11 cellular contexts compared by ENCODE assay signal in the genomic region with DNA sequence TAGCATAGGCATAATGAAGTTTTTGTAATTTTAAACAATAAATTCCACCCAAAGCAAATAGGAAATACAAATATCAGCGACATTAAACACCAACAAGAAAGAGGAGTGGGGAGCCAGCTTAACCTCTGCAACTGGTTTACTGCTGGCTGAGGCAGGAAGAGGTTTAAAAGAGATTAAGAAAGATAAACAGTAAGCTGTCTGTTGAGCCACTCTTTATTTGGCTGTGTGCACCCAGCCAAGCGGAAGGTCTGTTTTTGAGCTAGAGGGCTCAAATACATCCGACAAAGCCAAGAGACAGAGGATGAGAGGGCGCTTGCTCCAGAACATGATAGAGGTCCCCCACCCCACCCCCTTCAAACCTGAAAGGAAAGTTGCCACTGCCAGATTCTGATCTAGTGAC.
A peak's percentile ranks its signal among the peaks of the same experiment; 100 is the strongest.
DNase-seq lines count a peak whose midpoint lies in the region; FAIRE-seq and TF ChIP-seq lines count a peak whose summit lies in the region.
"Had no signal": no experiment of that assay in that cellular context is flagged by ENCODE, and none has a peak within 500 bp of the region (broad histone marks: within the 10 kb centered on the region; RNA-seq: fewer than 3 reads in every experiment).

No MANE protein-coding gene starts in this region.

- no peaks in the 10 kb centered on the region for H3K27me3 ChIP-seq in BLaER1 treated with 17β-estradiol and CSF1 and Interleukin-3, amounts not matched to agents 10 nM and 100 nM
- no peaks in the 10 kb centered on the region for H3K27me3 ChIP-seq in adrenal gland

- POLR2A ChIA-PET in RWPE1 (lab: Yijun Ruan, JAX; ENCODE audit: low non-redundant PET), result no interaction called here

- intact Hi-C loops in adrenal gland (cut with DNase I), result no loop called here

- WGBS in adrenal gland, 4 donors, result 61 to 65% (median 63%) methylated on average over 4 of the region's 4 CpGs

- no peak for FAIRE-seq in urothelium cell line (lab: Jason Lieb, UNC)

- no peaks in the 10 kb centered on the region for H3K9me3 Mint-ChIP-seq in mesothelial cell of epicardium

- H3K27ac Mint-ChIP-seq in mesothelial cell of epicardium, result no peak overlapping the region

- H3K27me3 Mint-ChIP-seq in mesothelial cell of epicardium (ENCODE audit: low read depth), result no peaks in the 10 kb centered on the region

- peaks cover 3% of the 10 kb centered on the region for H3K36me3 Mint-ChIP-seq in mesothelial cell of epicardium

- no peak for TF ChIP-seq CTCF in mesothelial cell of epicardium (IDR thresholded peaks at IDR 0.05; ENCODE audit: unreplicated experiment)
- TF ChIP-seq CTCF in adrenal gland (IDR thresholded peaks at IDR 0.05), result no peak
- TF ChIP-seq CTCF in RWPE1 (conservative IDR thresholded peaks at IDR 0.05; ENCODE audit: low read depth), result no peak

- CTCF ChIA-PET in RWPE1 (lab: Yijun Ruan, JAX), result no interaction called here

- H3K4me1 Mint-ChIP-seq in mesothelial cell of epicardium, result peaks cover 30% of the 10 kb centered on the region

- DNase-seq in KBM-7, result peak; percentile 79
- peak; percentile 54 for DNase-seq in RPMI7951 (ENCODE audit: low read depth)
- DNase-seq in glomerular visceral epithelial cell (ENCODE audit: extremely low spot score), result peak; percentile 25
- DNase-seq in mesothelial cell of epicardium (ENCODE audit: low spot score in 2 of 2, unreplicated experiment in 2 of 2), result no peak
- DNase-seq in adrenal gland, result no peak
- no peak for DNase-seq in RWPE1 (ENCODE audit: low spot score)
- DNase-seq in urothelium cell line (ENCODE audit: low spot score), result no peak
- DNase-seq: caudate nucleus, psoas muscle had no signal

- H3K27ac ChIP-seq in BLaER1 treated with 17β-estradiol and CSF1 and Interleukin-3, amounts not matched to agents 10 nM and 100 nM, result no peak overlapping the region
- H3K27ac ChIP-seq in adrenal gland (no peak overlapping the region), RWPE1 (no peak overlapping the region)
- H3K27ac ChIP-seq: C4-2B, psoas muscle had no signal

- no peak overlapping the region for H3K4me3 ChIP-seq in BLaER1 treated with 17β-estradiol and CSF1 and Interleukin-3, amounts not matched to agents 10 nM and 100 nM
- no peak overlapping the region for H3K4me3 ChIP-seq in adrenal gland
- H3K4me3 ChIP-seq: psoas muscle had no signal

- peaks cover 9 to 20% (median 13%) of the 10 kb centered on the region in 10 experiments for H3K4me1 ChIP-seq in BLaER1 treated with 17β-estradiol and CSF1 and Interleukin-3, amounts not matched to agents 10 nM and 100 nM
- H3K4me1 ChIP-seq in adrenal gland (replicated peaks in 1 of 2), result no peaks in the 10 kb centered on the region
- H3K4me1 ChIP-seq: psoas muscle had no signal

- H3K4me2 ChIP-seq in BLaER1 treated with 17β-estradiol and CSF1 and Interleukin-3, amounts not matched to agents 10 nM and 100 nM, result peak overlapping the region; percentile 5 to 47 (median 41); a peak in 18 of 22 replicates

- H4K20me1 ChIP-seq in BLaER1 treated with 17β-estradiol and CSF1 and Interleukin-3, amounts not matched to agents 10 nM and 100 nM, result peaks cover 0 to 13% (median 0%) of the 10 kb centered on the region in 11 experiments; a peak in 3 of 22 replicates

- no peak for TF ChIP-seq POLR2A in adrenal gland (IDR thresholded peaks at IDR 0.05)

- no peaks in the 10 kb centered on the region for H3K9me3 ChIP-seq in BLaER1 treated with 17β-estradiol and CSF1 and Interleukin-3, amounts not matched to agents 10 nM and 100 nM (replicated peaks in 1 of 11)
- no peaks in the 10 kb centered on the region for H3K9me3 ChIP-seq in adrenal gland (replicated peaks in 1 of 3)
- H3K9me3 ChIP-seq: psoas muscle had no signal

- H3K36me3 ChIP-seq in BLaER1 treated with 17β-estradiol and CSF1 and Interleukin-3, amounts not matched to agents 10 nM and 100 nM, result peaks cover 4 to 40% (median 21%) of the 10 kb centered on the region in 11 experiments; a peak in 17 of 22 replicates
- H3K36me3 ChIP-seq in adrenal gland (replicated peaks in 1 of 2), result no peaks in the 10 kb centered on the region

- H3K9ac ChIP-seq in BLaER1 treated with 17β-estradiol and CSF1 and Interleukin-3, amounts not matched to agents 10 nM and 100 nM, result no peak overlapping the region

- H3K4me3 Mint-ChIP-seq in mesothelial cell of epicardium, result no peak overlapping the region

- in situ Hi-C loops in KBM-7 (cut with MboI; ENCODE audit: low pct_unique_long_range_greater_than_20kb, low sequenced_read_pairs), result no loop called here

Comparison
In these comparisons a context has a peak if more than half of its experiments do, and no peak if none do; other contexts are left out.
1. DNase-seq: peak in KBM-7 (single experiment), RPMI7951 (single experiment) and glomerular visceral epithelial cell (single experiment); none in mesothelial cell of epicardium (0 of 2), adrenal gland (0 of 7), RWPE1 (single experiment) and urothelium cell line (single experiment).